8 cellular contexts compared by ENCODE assay signal in the genomic region with DNA sequence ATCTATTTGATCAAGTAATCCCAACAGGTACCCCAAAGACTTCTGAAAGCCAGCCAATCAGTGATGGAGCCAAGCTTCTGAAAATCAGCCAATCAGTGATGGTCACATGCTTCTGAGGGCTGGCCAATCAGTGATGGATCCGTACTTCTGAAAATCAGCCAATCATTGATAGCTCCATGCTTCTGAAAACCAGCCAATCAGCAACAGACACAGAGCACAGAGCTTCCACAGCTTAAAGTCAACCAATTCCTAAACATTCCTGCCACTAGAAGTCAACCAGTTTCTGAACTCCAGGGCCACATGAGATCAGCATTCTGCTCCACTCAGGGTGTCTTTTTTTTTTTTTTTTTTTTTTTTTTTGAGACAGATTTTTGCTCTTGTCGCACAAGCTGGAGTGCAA.
DNase-seq lines count a peak whose midpoint lies in the region; TF ChIP-seq lines count a peak whose summit lies in the region.
"Had no signal": no experiment of that assay in that cellular context is flagged by ENCODE, and none has a peak within 500 bp of the region (broad histone marks: within the 10 kb centered on the region; RNA-seq: fewer than 3 reads in every experiment).

No MANE protein-coding gene starts in this region.

- DNase-seq in ELR (ENCODE audit: low read depth) (peak; percentile 68), NCI-H226 (peak; percentile 39), fibroblast of mammary gland (ENCODE audit: low read depth) (peak; percentile 77), SHP77 (lab: John Stamatoyannopoulos, UW) (no peak), NCI-H1930 (lab: John Stamatoyannopoulos, UW) (no peak)
- no peak for DNase-seq in stimulated activated CD4-positive, alpha-beta T cell treated with anti-CD3 and anti-CD28 coated beads, Interleukin-4, amount 100 ng/mL, for 24 hours
- DNase-seq: activated naive CD4-positive, alpha-beta T cell treated with anti-CD3 and anti-CD28 coated beads, Interleukin-2, amount 50 U/mL, for 16 hours; glutamatergic neuron had no signal

- no peak overlapping the region for H3K4me3 ChIP-seq in fibroblast of mammary gland (ENCODE audit: control insufficient read depth, low read depth, low read length)

- peak; percentile 21 for TF ChIP-seq CTCF in fibroblast of mammary gland (conservative IDR thresholded peaks at IDR 0.05; ENCODE audit: control insufficient read depth, insufficient read depth, low read depth, low read length)

Comparison
In these comparisons a context has a peak if more than half of its experiments do, and no peak if none do; other contexts are left out.
1. DNase-seq: peak in ELR (single experiment), NCI-H226 (single experiment) and fibroblast of mammary gland (single experiment); none in SHP77 (0 of 2), NCI-H1930 (0 of 2) and stimulated activated CD4-positive, alpha-beta T cell treated with anti-CD3 and anti-CD28 coated beads, Interleukin-4, amount 100 ng/mL, for 24 hours (single experiment).